In genomic region chr5:154189819-154190651, GRCh38 we compare ENCODE assay signal across 8 cellular contexts. TPM values are rescaled to one million over a fixed set of nuclear protein-coding genes. Genes with fewer than 3 reads are reported as not detected.
A peak's percentile ranks its signal among the peaks of the same experiment; 100 is the strongest.
DNase-seq lines count a peak whose midpoint lies in the region; ATAC-seq, FAIRE-seq and TF ChIP-seq lines count a peak whose summit lies in the region.

No MANE protein-coding gene starts in this region.

- DNase-seq in GM18507 (ENCODE audit: extremely low spot score, insufficient read length, low read depth): peak; percentile 81
- peak; percentile 33 for DNase-seq in NCI-H2171 (lab: John Stamatoyannopoulos, UW)
- DNase-seq in activated CD4-positive, alpha-beta T cell treated with anti-CD3 and anti-CD28 coated beads for 1 hour: peak; percentile 64
- peak; percentile 70 for DNase-seq in choroid plexus epithelial cell (ENCODE audit: low read depth)
- peak; percentile 86 to 91 for DNase-seq in left colon
- peak; percentile 53 to 70 (median 60) for DNase-seq in stimulated activated CD4-positive, alpha-beta T cell treated with anti-CD3 and anti-CD28 coated beads, Interleukin-1b, Interleukin-23, amount 100 ng/mL, for 24 hours (ENCODE audit: low read depth in 4 of 4, low spot score in 1 of 4)

- intact Hi-C loops in left colon (cut with DNase I, micrococcal nuclease): loop anchor here in 1 of 2 donors (10.0 kb wide), 2 partner anchors 205 to 215 kb away; no protein-coding TSS in a partner anchor

- ATAC-seq in HG02943 (IDR thresholded peaks at IDR 0.05; ENCODE audit: low read depth, unreplicated experiment) (peak; percentile 79), left colon (peak; percentile 93)

- peaks cover 43% of the 10 kb centered on the region for H3K79me2 ChIP-seq in ACC112 (ENCODE audit: control insufficient read depth, insufficient read depth, low read length, unreplicated experiment)

- H3K4me3 ChIP-seq in ACC112 (ENCODE audit: low read depth, low read length) (peak overlapping the region; percentile 80), choroid plexus epithelial cell (ENCODE audit: low read depth, low read length) (peak overlapping the region; percentile 88)

- H2AFZ ChIP-seq in ACC112 (ENCODE audit: low read length, unreplicated experiment): peak overlapping the region; percentile 68

- H3K27ac ChIP-seq in ACC112 (ENCODE audit: low read depth, low read length): peak overlapping the region; percentile 31; the same call in 1 of the 2 replicates

- no peaks in the 10 kb centered on the region for H3K27me3 ChIP-seq in ACC112 (ENCODE audit: insufficient read depth, low read length)

- peaks cover 34% of the 10 kb centered on the region for H3K4me1 ChIP-seq in ACC112 (ENCODE audit: control insufficient read depth, insufficient read depth, low read length, unreplicated experiment)

- peak; percentile 61 for TF ChIP-seq CTCF in choroid plexus epithelial cell (conservative IDR thresholded peaks at IDR 0.05; ENCODE audit: low read depth, low read length)

- no peaks in the 10 kb centered on the region for H3K36me3 ChIP-seq in ACC112 (ENCODE audit: insufficient read depth, low read length)

- FAIRE-seq in GM18507 (lab: Jason Lieb, UNC): peak; percentile 77

RNA-seq across cellular contexts. Expression of gene GALNT10, which starts 0.5 kb away (rescaled TPM):
- total RNA-seq in left colon: 10 to 100 TPM; 48.3 to 52.6 TPM

Comparison
In these comparisons a context has a peak if more than half of its experiments do, and no peak if none do; other contexts are left out.
1. Peak in every context shown above with its lines: DNase-seq, ATAC-seq, H3K4me3 ChIP-seq and H3K27ac ChIP-seq.
2. DNase-seq: peak in every context shown above with its lines; median percentile 88 in left colon; 81 in GM18507; 70 in choroid plexus epithelial cell; 64 in activated CD4-positive, alpha-beta T cell treated with anti-CD3 and anti-CD28 coated beads for 1 hour; 60 in stimulated activated CD4-positive, alpha-beta T cell treated with anti-CD3 and anti-CD28 coated beads, Interleukin-1b, Interleukin-23, amount 100 ng/mL, for 24 hours; 33 in NCI-H2171.